12 cellular contexts compared by ENCODE assay signal in genomic region chr10:74208081-74208480, GRCh38. TPM values are rescaled to one million over a fixed set of nuclear protein-coding genes. Genes with fewer than 3 reads are reported as not detected.
DNase-seq lines count a peak whose midpoint lies in the region; ATAC-seq, FAIRE-seq and TF ChIP-seq lines count a peak whose summit lies in the region.
"Had no signal": no experiment of that assay in that cellular context is flagged by ENCODE, and none has a peak within 500 bp of the region (broad histone marks: within the 10 kb centered on the region; RNA-seq: fewer than 3 reads in every experiment).

No MANE protein-coding gene starts in this region.

- ATAC-seq in HG03097 (IDR thresholded peaks at IDR 0.05; ENCODE audit: low FRiP score, unreplicated experiment) (no peak), GM21737 (IDR thresholded peaks at IDR 0.05; ENCODE audit: unreplicated experiment) (no peak)

- intact Hi-C loops in kidney (cut with DNase I) = no loop called here

- no peaks in the 10 kb centered on the region for H3K9me2 ChIP-seq in Karpas-422 (replicated peaks; ENCODE audit: insufficient read depth, low read length)

- peaks cover 20% of the 10 kb centered on the region for H4K20me1 ChIP-seq in BLaER1
- no peaks in the 10 kb centered on the region for H4K20me1 ChIP-seq in Karpas-422 (ENCODE audit: insufficient read depth, low read depth, low read length)

- H2AFZ ChIP-seq in Karpas-422 (ENCODE audit: low read length) = no peak overlapping the region

- H3K79me2 ChIP-seq in Karpas-422 (ENCODE audit: low read length) = peaks cover 90% of the 10 kb centered on the region

- H3K4me1 ChIP-seq in BLaER1 (peaks cover 9% of the 10 kb centered on the region), Karpas-422 (ENCODE audit: low read length) (peaks cover 48% of the 10 kb centered on the region), kidney (ENCODE audit: control insufficient read depth in 1 of 2, insufficient read depth in 1 of 2, low read depth in 1 of 2, low read length in 2 of 2) (peaks cover 0 to 2% of the 10 kb centered on the region in 2 donors)
- H3K4me1 ChIP-seq: testis had no signal

- H3K9ac ChIP-seq in BLaER1 = no peak overlapping the region
- H3K9ac ChIP-seq in Karpas-422 (ENCODE audit: low read length) = peak overlapping the region; percentile 51
- no peak overlapping the region for H3K9ac ChIP-seq in kidney (ENCODE audit: low read length in 2 of 2)

- peaks cover 24% of the 10 kb centered on the region for H3K36me3 ChIP-seq in BLaER1
- H3K36me3 ChIP-seq in Karpas-422 (ENCODE audit: insufficient read depth, low read length) = peaks cover 7% of the 10 kb centered on the region; the same call in 1 of the 2 replicates
- no peaks in the 10 kb centered on the region for H3K36me3 ChIP-seq in kidney (ENCODE audit: control insufficient read depth in 1 of 2, insufficient read depth in 2 of 2, low read length in 2 of 2)

- H3K27me3 ChIP-seq in BLaER1 = no peaks in the 10 kb centered on the region
- no peaks in the 10 kb centered on the region for H3K27me3 ChIP-seq in Karpas-422 (ENCODE audit: low read length)
- H3K27me3 ChIP-seq: testis had no signal

- peak; percentile 63 for DNase-seq in Karpas-422
- peak; percentile 93 for DNase-seq in NCI-H69 (lab: John Stamatoyannopoulos, UW)
- peak; percentile 68 for DNase-seq in kidney
- DNase-seq in activated CD4-positive, alpha-beta T cell treated with anti-CD3 and anti-CD28 coated beads for 4 hours = no peak
- DNase-seq in superior temporal gyrus (ENCODE audit: extremely low spot score) = no peak
- DNase-seq: cortex of kidney, foreskin fibroblast, T-helper 2 cell, testis had no signal

- H3K4me3 ChIP-seq in BLaER1 (no peak overlapping the region), Karpas-422 (ENCODE audit: low read length) (peak overlapping the region; percentile 30; the same call in 1 of the 2 replicates), kidney (ENCODE audit: low read length in 2 of 2) (no peak overlapping the region)
- H3K4me3 ChIP-seq: testis had no signal

- FAIRE-seq in kidney (lab: Jason Lieb, UNC) = no peak

- H3K9me3 ChIP-seq in BLaER1 (no peaks in the 10 kb centered on the region), Karpas-422 (ENCODE audit: low read length) (no peaks in the 10 kb centered on the region), kidney (ENCODE audit: control insufficient read depth in 1 of 2, low read length in 2 of 2) (no peaks in the 10 kb centered on the region)
- H3K9me3 ChIP-seq: testis had no signal

- TF ChIP-seq CTCF in kidney (IDR thresholded peaks at IDR 0.05; ENCODE audit: borderline replicate concordance, extremely low read depth, insufficient read depth) = no peak

- H3K4me2 ChIP-seq in BLaER1 = peak overlapping the region; percentile 16; the same call in 1 of the 2 replicates
- H3K4me2 ChIP-seq in Karpas-422 (ENCODE audit: low read depth, low read length, poor library complexity, severe bottlenecking) = peak overlapping the region; percentile 46

- H3K27ac ChIP-seq in BLaER1 (no peak overlapping the region), Karpas-422 (ENCODE audit: low read length) (peak overlapping the region; percentile 62), kidney (ENCODE audit: low read depth in 2 of 2, low read length in 2 of 2) (no peak overlapping the region)
- H3K27ac ChIP-seq: testis had no signal

RNA-seq across cellular contexts. Expression of gene ADK, which starts 57.1 kb away (rescaled TPM):
- 29.0 and 41.4 TPM in 2 replicates for total RNA-seq in Karpas-422 (2014; rRNA removed; shearing (Covaris generic); ENCODE audit: low replicate concordance)
- total RNA-seq in kidney = 33.0 TPM
- 38.3 TPM for polyA plus RNA-seq in kidney (ENCODE audit: insufficient read depth, low read depth, low replicate concordance)

RNA-seq across cellular contexts. Expression of gene AP3M1, which starts 57.5 kb away (rescaled TPM):
- 19.4 and 52.9 TPM in 2 replicates for total RNA-seq in Karpas-422 (2014; rRNA removed; shearing (Covaris generic); ENCODE audit: low replicate concordance)
- 30.1 TPM for total RNA-seq in kidney
- polyA plus RNA-seq in kidney (ENCODE audit: insufficient read depth, low read depth, low replicate concordance) = 14.6 TPM

Comparison
In these comparisons a context has a peak if more than half of its experiments do, and no peak if none do; other contexts are left out.
1. DNase-seq: peak in Karpas-422 (single experiment), NCI-H69 (single experiment) and kidney (single experiment); none in activated CD4-positive, alpha-beta T cell treated with anti-CD3 and anti-CD28 coated beads for 4 hours (0 of 2) and superior temporal gyrus (single experiment).